In the genomic region with DNA sequence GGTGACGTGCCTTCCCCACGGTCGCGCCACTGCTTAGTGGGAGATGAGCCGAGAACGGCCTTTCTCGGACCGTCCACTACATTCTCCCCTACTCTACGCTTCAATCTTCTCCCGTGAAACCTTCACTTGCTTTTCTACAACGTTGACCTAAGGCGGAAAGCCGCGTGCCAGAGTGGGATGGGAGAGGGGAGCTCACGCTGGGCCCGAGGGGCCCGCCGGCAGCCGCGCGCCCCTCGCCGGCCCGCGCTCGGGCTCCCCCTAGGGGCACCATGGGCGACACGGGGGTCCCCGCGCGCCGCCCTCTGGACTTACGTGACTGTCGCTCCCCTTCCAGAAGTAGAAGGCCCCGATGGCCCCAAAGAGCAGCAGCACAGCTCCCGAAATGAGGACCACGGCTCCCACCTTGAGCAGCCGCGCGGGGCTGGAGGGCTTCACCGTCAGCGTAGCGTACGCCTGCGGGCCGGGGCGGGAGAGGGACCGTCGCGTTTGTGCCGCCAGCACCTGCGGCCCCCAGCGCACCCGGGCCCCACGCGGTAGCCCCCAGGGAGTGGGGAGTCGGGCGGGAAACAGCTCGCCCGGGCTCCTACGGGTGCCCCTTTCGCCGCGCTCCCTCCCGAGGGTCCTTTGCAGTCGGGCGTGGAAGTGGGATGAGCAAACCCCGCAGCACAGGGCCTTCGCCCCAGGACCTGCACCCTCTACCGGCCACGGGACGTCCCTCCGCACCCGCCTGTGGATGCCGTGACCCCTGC, we compare ENCODE assay signal across 8 cellular contexts. TPM values are rescaled to one million over a fixed set of nuclear protein-coding genes. Genes with fewer than 3 reads are reported as not detected.
DNase-seq lines count a peak whose midpoint lies in the region; ATAC-seq and TF ChIP-seq lines count a peak whose summit lies in the region.

No MANE protein-coding gene starts in this region.

- peaks cover 59% of the 10 kb centered on the region for H3K27me3 Mint-ChIP-seq in activated T-cell treated with anti-CD3 and anti-CD28 coated beads, Interleukin-2, amount 50 U/mL, for 24 hours

- H3K36me3 ChIP-seq in BE2C (no peaks in the 10 kb centered on the region), GM23248 (ENCODE audit: low read depth) (no peaks in the 10 kb centered on the region), MG63 (no peaks in the 10 kb centered on the region)

- H3K4me1 Mint-ChIP-seq in activated T-cell treated with anti-CD3 and anti-CD28 coated beads, Interleukin-2, amount 50 U/mL, for 24 hours (ENCODE audit: low read depth): peaks cover 4% of the 10 kb centered on the region

- 12 to 14% methylated on average over 50 to 60 of the region's 75 CpGs for WGBS in GM23248 (ENCODE audit: low coverage in 1 of 2, low lambda C conversion rate in 2 of 2, missing lambda C conversion rate in 2 of 2), 2 experiments

- no peaks in the 10 kb centered on the region for H3K9me3 Mint-ChIP-seq in activated T-cell treated with anti-CD3 and anti-CD28 coated beads, Interleukin-2, amount 50 U/mL, for 24 hours

- intact Hi-C loops in left ventricle myocardium superior (cut with micrococcal nuclease): no loop called here

- H3K9ac ChIP-seq in GM23248: no peak overlapping the region

- no peaks in the 10 kb centered on the region for H3F3A ChIP-seq in GM23248 (ENCODE audit: insufficient read depth)

- H3K79me2 ChIP-seq in GM23248 (ENCODE audit: insufficient read depth): no peaks in the 10 kb centered on the region

- H3K4me3 Mint-ChIP-seq in activated T-cell treated with anti-CD3 and anti-CD28 coated beads, Interleukin-2, amount 50 U/mL, for 24 hours: peak overlapping the region; percentile 11

- no peaks in the 10 kb centered on the region for H3K36me3 Mint-ChIP-seq in activated T-cell treated with anti-CD3 and anti-CD28 coated beads, Interleukin-2, amount 50 U/mL, for 24 hours (ENCODE audit: low read depth)

- H3K4me3 ChIP-seq in BE2C (ENCODE audit: low read depth, low read length) (peak overlapping the region; percentile 16; the same call in 1 of the 2 replicates), GM23248 (no peak overlapping the region), skeletal muscle cell (ENCODE audit: low read depth, low read length) (peak overlapping the region; percentile 33), MG63 (no peak overlapping the region)

- 0 out of 2 replicates have a peak, but pooled peaks cover 6% of the 10 kb centered on the region for H3K27me3 ChIP-seq in BE2C
- peaks cover 46% of the 10 kb centered on the region for H3K27me3 ChIP-seq in GM23248 (replicated peaks; ENCODE audit: insufficient read depth)
- peaks cover 28% of the 10 kb centered on the region for H3K27me3 ChIP-seq in MG63

- DNase-seq in BE2C: peak; percentile 40
- DNase-seq in GM23248: peak; percentile 3
- DNase-seq in activated T-cell treated with anti-CD3 and anti-CD28 coated beads, Interleukin-2, amount 50 U/mL, for 24 hours: peak; percentile 54
- peak; percentile 56 for DNase-seq in left ventricle myocardium superior
- DNase-seq in skeletal muscle cell (ENCODE audit: low read depth): no peak
- no peak for DNase-seq in MG63

- no peaks in the 10 kb centered on the region for H3K9me2 ChIP-seq in GM23248 (ENCODE audit: insufficient read depth)

- no peak for TF ChIP-seq POLR2A in GM18505 (IDR thresholded peaks at IDR 0.05; ENCODE audit: borderline replicate concordance, extremely low read depth, insufficient read depth, insufficient read length)

- H2AFZ ChIP-seq in GM23248: no peak overlapping the region

- no peak overlapping the region for H3K27ac ChIP-seq in GM23248

- no peak overlapping the region for H3K27ac Mint-ChIP-seq in activated T-cell treated with anti-CD3 and anti-CD28 coated beads, Interleukin-2, amount 50 U/mL, for 24 hours

- TF ChIP-seq CTCF in BE2C (IDR thresholded peaks at IDR 0.05; ENCODE audit: low read depth, low read length): peak; percentile 22; the same call in 1 of the 2 replicates

- H4K20me1 ChIP-seq in GM23248 (ENCODE audit: insufficient read depth): no peaks in the 10 kb centered on the region

- H3K4me1 ChIP-seq in BE2C: no peaks in the 10 kb centered on the region
- H3K4me1 ChIP-seq in GM23248 (ENCODE audit: insufficient read depth): no peaks in the 10 kb centered on the region

- H3K9me3 ChIP-seq in BE2C: no peaks in the 10 kb centered on the region
- H3K9me3 ChIP-seq in GM23248 (ENCODE audit: low read depth): no peaks in the 10 kb centered on the region
- H3K9me3 ChIP-seq in MG63: no peaks in the 10 kb centered on the region

- in situ Hi-C loops in GM23248 (cut with MboI): no loop called here

- ATAC-seq in left ventricle myocardium superior: peak; percentile 67
- no peak for ATAC-seq in GM18505 (IDR thresholded peaks at IDR 0.05; ENCODE audit: unreplicated experiment)
- ATAC-seq in HG03442 (IDR thresholded peaks at IDR 0.05; ENCODE audit: unreplicated experiment): no peak

- H3K4me2 ChIP-seq in GM23248 (ENCODE audit: unreplicated experiment): no peak overlapping the region

RNA-seq across cellular contexts. Expression of a gene that starts 0.7 kb away (rescaled TPM):
- not detected for polyA plus RNA-seq in BE2C (2012; ENCODE audit: insufficient read depth, insufficient read length, low read depth)
- total RNA-seq in GM23248 (2014; rRNA removed; shearing (Covaris generic)): not detected in 2 replicates
- not detected in 2 replicates for polyA plus RNA-seq in GM23248 (2016; fragmentation: Nextera tagmentation; extraction: Ambion mirVana)
- not detected for total RNA-seq in left ventricle myocardium superior
- total RNA-seq in MG63 (2014; rRNA removed; shearing (Covaris generic); ENCODE audit: low replicate concordance): not detected in 2 replicates

Comparison
In these comparisons a context has a peak if more than half of its experiments do, and no peak if none do; other contexts are left out.
1. DNase-seq: peak in BE2C (single experiment), GM23248 (single experiment), activated T-cell treated with anti-CD3 and anti-CD28 coated beads, Interleukin-2, amount 50 U/mL, for 24 hours (single experiment) and left ventricle myocardium superior (single experiment); none in skeletal muscle cell (single experiment) and MG63 (single experiment).
2. H3K4me3 ChIP-seq: peak in BE2C (single experiment) and skeletal muscle cell (single experiment); none in GM23248 (single experiment) and MG63 (single experiment).